13 cellular contexts compared by ENCODE assay signal in genomic region chr16:11572301-11572995, GRCh38. TPM values are rescaled to one million over a fixed set of nuclear protein-coding genes. Genes with fewer than 3 reads are reported as not detected.
DNase-seq lines count a peak whose midpoint lies in the region; ATAC-seq, FAIRE-seq and TF ChIP-seq lines count a peak whose summit lies in the region.
"Had no signal": no experiment of that assay in that cellular context is flagged by ENCODE, and none has a peak within 500 bp of the region (broad histone marks: within the 10 kb centered on the region; RNA-seq: fewer than 3 reads in every experiment).

No MANE protein-coding gene starts in this region.

- CTCF ChIA-PET in GM10248 (lab: Yijun Ruan, JAX), result interaction anchor here (0.9 kb wide), 1 partner anchor 15 kb away, joined by 3 read pairs; no protein-coding TSS in a partner anchor

- TF ChIP-seq POLR2A in erythroblast (IDR thresholded peaks at IDR 0.05; ENCODE audit: low read length), result no peak

- H3K4me1 ChIP-seq in ascending aorta (peaks cover 0 to 27% of the 10 kb centered on the region in 2 donors), GM23248 (ENCODE audit: insufficient read depth) (no peaks in the 10 kb centered on the region)

- H4K20me1 ChIP-seq in GM23248 (ENCODE audit: insufficient read depth), result peaks cover 16% of the 10 kb centered on the region; the same call in 1 of the 2 replicates

- DNase-seq in GM19239 (ENCODE audit: insufficient read length, low spot score) (no peak), T-helper 2 cell (peak in 3 of 5 experiments; percentile 39 to 92 (median 60)), ascending aorta (ENCODE audit: low spot score in 2 of 2) (peak in 1 of 2 donors; percentile 67), posterior vena cava (ENCODE audit: low spot score) (peak; percentile 72), GM23248 (no peak), GM10248 (ENCODE audit: extremely low spot score) (no peak), erythroblast (lab: John Stamatoyannopoulos, UW) (no peak)
- DNase-seq: Kasumi-1, OCI-M1 had no signal

- no peak for TF ChIP-seq CTCF in ascending aorta (IDR thresholded peaks at IDR 0.05)
- no peak for TF ChIP-seq CTCF in GM10248 (IDR thresholded peaks at IDR 0.05; ENCODE audit: control extremely low read depth, extremely low read depth, low read depth, missing control alignments)

- WGBS in GM23248 (ENCODE audit: low coverage in 1 of 2, low lambda C conversion rate in 2 of 2, missing lambda C conversion rate in 2 of 2), 2 experiments, result 74 to 78% methylated on average over 17 of the region's 17 CpGs

- H3K27ac ChIP-seq in ascending aorta (peak overlapping the region; percentile 15 to 45), GM23248 (no peak overlapping the region)

- H3K36me3 ChIP-seq in ascending aorta (peaks cover 4 to 9% of the 10 kb centered on the region in 2 donors), GM23248 (ENCODE audit: low read depth) (no peaks in the 10 kb centered on the region)

- no peaks in the 10 kb centered on the region for H3F3A ChIP-seq in GM23248 (ENCODE audit: insufficient read depth)

- intact Hi-C loops in ascending aorta (cut with DNase I) (no loop called here), posterior vena cava (cut with DNase I) (no loop called here)

- POLR2A ChIA-PET in GM10248 (lab: Yijun Ruan, JAX), result interaction anchor here (1.2 kb wide), 1 partner anchor 11 kb away, joined by 4 read pairs; no protein-coding TSS in a partner anchor

- H3K9ac ChIP-seq in GM23248, result no peak overlapping the region

- FAIRE-seq in GM19239 (lab: Jason Lieb, UNC), result peak; percentile 42

- H3K9me3 ChIP-seq in ascending aorta, result no peaks in the 10 kb centered on the region
- H3K9me3 ChIP-seq in GM23248 (ENCODE audit: low read depth), result no peaks in the 10 kb centered on the region
- H3K9me3 ChIP-seq: esophagus muscularis mucosa had no signal

- H3K4me3 ChIP-seq in ascending aorta, result no peak overlapping the region
- no peak overlapping the region for H3K4me3 ChIP-seq in GM23248
- H3K4me3 ChIP-seq: esophagus muscularis mucosa, lung, skin epidermis had no signal

- in situ Hi-C loops in GM23248 (cut with MboI), result no loop called here

- H3K27me3 ChIP-seq in ascending aorta (no peaks in the 10 kb centered on the region), GM23248 (replicated peaks; ENCODE audit: insufficient read depth) (no peaks in the 10 kb centered on the region)
- H3K27me3 ChIP-seq: esophagus muscularis mucosa had no signal

- H3K79me2 ChIP-seq in GM23248 (ENCODE audit: insufficient read depth), result peaks cover 100% of the 10 kb centered on the region

- H3K4me2 ChIP-seq in GM23248 (ENCODE audit: unreplicated experiment), result no peak overlapping the region

- ATAC-seq in HG03108 (IDR thresholded peaks at IDR 0.05; ENCODE audit: unreplicated experiment), result no peak

- no peaks in the 10 kb centered on the region for H3K9me2 ChIP-seq in GM23248 (ENCODE audit: insufficient read depth)

- no peak overlapping the region for H2AFZ ChIP-seq in GM23248

RNA-seq across cellular contexts. Expression of gene LITAF, which starts 14.3 kb away (rescaled TPM):
- total RNA-seq in ascending aorta (40.7 TPM), posterior vena cava (10 to 100 TPM; 70.0 to 76.4 TPM)
- 83.2 and 92.1 TPM in 2 replicates for total RNA-seq in GM23248 (2014; rRNA removed; shearing (Covaris generic))
- 150 and 159 TPM in 2 replicates for polyA plus RNA-seq in GM23248 (2016; fragmentation: Nextera tagmentation; extraction: Ambion mirVana)

Comparison
In these comparisons a context has a peak if more than half of its experiments do, and no peak if none do; other contexts are left out.
1. DNase-seq: peak in T-helper 2 cell (3 of 5) and posterior vena cava (single experiment); none in GM19239 (single experiment), GM23248 (single experiment), GM10248 (single experiment) and erythroblast (0 of 2).